In genomic region chr17:68599873-68600122, GRCh38 we compare ENCODE assay signal across 7 cellular contexts. TPM values are rescaled to one million over a fixed set of nuclear protein-coding genes. Genes with fewer than 3 reads are reported as not detected.
DNase-seq lines count a peak whose midpoint lies in the region; ATAC-seq, FAIRE-seq and TF ChIP-seq lines count a peak whose summit lies in the region.

No MANE protein-coding gene starts in this region.

- H3K36me3 Mint-ChIP-seq in dendritic cell treated with granulocyte-macrophage colony-stimulating factor and Interleukin-4, amounts not matched to agents 40 ng/mL and 50 ng/mL, for 4 days (ENCODE audit: low read depth), result peaks cover 6% of the 10 kb centered on the region
- no peaks in the 10 kb centered on the region for H3K36me3 Mint-ChIP-seq in memory B cell

- H3K4me1 Mint-ChIP-seq in dendritic cell treated with granulocyte-macrophage colony-stimulating factor and Interleukin-4, amounts not matched to agents 40 ng/mL and 50 ng/mL, for 4 days (ENCODE audit: low read depth), result peaks cover 72% of the 10 kb centered on the region
- H3K4me1 Mint-ChIP-seq in memory B cell, result peaks cover 4% of the 10 kb centered on the region

- POLR2A ChIA-PET in Panc1 (lab: Charles Lee), result no interaction called here

- H3K27ac ChIP-seq in Panc1 (ENCODE audit: low read length), result no peak overlapping the region
- H3K27ac ChIP-seq in stomach smooth muscle (ENCODE audit: low read length), result no peak overlapping the region

- in situ Hi-C loops in Panc1 (cut with HindIII; ENCODE audit: low pct_unique_long_range_greater_than_20kb, low sequenced_read_pairs), result no loop called here

- H3K9ac ChIP-seq in stomach smooth muscle (ENCODE audit: low read length in 2 of 2), result peak overlapping the region; percentile 9 to 29

- CTCF ChIA-PET in Panc1 (lab: Charles Lee), result no interaction called here

- ATAC-seq in Panc1 (peak; percentile 23; the same call in 1 of the 2 replicates), memory B cell (ENCODE audit: low read depth) (no peak), GM19328 (IDR thresholded peaks at IDR 0.05; ENCODE audit: unreplicated experiment) (no peak)

- H3K9me3 Mint-ChIP-seq in dendritic cell treated with granulocyte-macrophage colony-stimulating factor and Interleukin-4, amounts not matched to agents 40 ng/mL and 50 ng/mL, for 4 days, result no peaks in the 10 kb centered on the region
- no peaks in the 10 kb centered on the region for H3K9me3 Mint-ChIP-seq in memory B cell

- peak overlapping the region; percentile 85 for H3K27ac Mint-ChIP-seq in dendritic cell treated with granulocyte-macrophage colony-stimulating factor and Interleukin-4, amounts not matched to agents 40 ng/mL and 50 ng/mL, for 4 days
- no peak overlapping the region for H3K27ac Mint-ChIP-seq in memory B cell

- no TSS peak for BruUV-seq in Panc1 (replicated peaks; lab: Mats Ljungman, UMichigan)

- H3K27me3 ChIP-seq in Panc1 (ENCODE audit: control insufficient read depth, insufficient read depth, low read length) (peaks cover 16% of the 10 kb centered on the region), stomach smooth muscle (ENCODE audit: control insufficient read depth in 1 of 2, insufficient read depth in 2 of 2, low read length in 2 of 2) (peaks cover 13 to 20% of the 10 kb centered on the region in 2 donors)

- no peaks in the 10 kb centered on the region for H3K4me1 ChIP-seq in Panc1 (ENCODE audit: control insufficient read depth, insufficient read depth, low read length)
- peaks cover 14% of the 10 kb centered on the region for H3K4me1 ChIP-seq in stomach smooth muscle (ENCODE audit: control insufficient read depth, insufficient read depth, low read length)

- H3K27me3 Mint-ChIP-seq in dendritic cell treated with granulocyte-macrophage colony-stimulating factor and Interleukin-4, amounts not matched to agents 40 ng/mL and 50 ng/mL, for 4 days, result peaks cover 47% of the 10 kb centered on the region
- peaks cover 28% of the 10 kb centered on the region for H3K27me3 Mint-ChIP-seq in memory B cell

- intact Hi-C loops in Panc1 (cut with micrococcal nuclease; ENCODE audit: unreplicated experiment), result no loop called here
- intact Hi-C loops in dendritic cell treated with granulocyte-macrophage colony-stimulating factor and Interleukin-4, amounts not matched to agents 40 ng/mL and 50 ng/mL, for 4 days (cut with micrococcal nuclease), result no loop called here

- no peak for TF ChIP-seq POLR2A in H54 (IDR thresholded peaks at IDR 0.05; ENCODE audit: low read depth, low read length)

- H3K36me3 ChIP-seq in Panc1 (ENCODE audit: control insufficient read depth, insufficient read depth, low read length) (no peaks in the 10 kb centered on the region), stomach smooth muscle (ENCODE audit: control insufficient read depth in 2 of 2, insufficient read depth in 2 of 2, low read length in 2 of 2) (no peaks in the 10 kb centered on the region)

- DNase-seq in Panc1 (ENCODE audit: low read depth, low spot score) (no peak), memory B cell (ENCODE audit: low spot score in 2 of 2) (no peak), SKM-1 (lab: John Stamatoyannopoulos, UW; ENCODE audit: unreplicated experiment) (no peak), H54 (ENCODE audit: insufficient read length, low spot score) (no peak)

- peak overlapping the region; percentile 86 for H3K4me3 Mint-ChIP-seq in dendritic cell treated with granulocyte-macrophage colony-stimulating factor and Interleukin-4, amounts not matched to agents 40 ng/mL and 50 ng/mL, for 4 days
- H3K4me3 Mint-ChIP-seq in memory B cell, result peak overlapping the region; percentile 76

- TF ChIP-seq CTCF in Panc1 (IDR thresholded peaks at IDR 0.05), result no peak

- no peak for FAIRE-seq in H54 (lab: Jason Lieb, UNC)

- H3K4me3 ChIP-seq in Panc1 (ENCODE audit: low read depth in 2 of 2, low read length in 2 of 2) (peak overlapping the region in 1 of 2 experiments; percentile 37; a peak in 1 of 4 replicates), stomach smooth muscle (ENCODE audit: low read length in 2 of 2) (peak overlapping the region; percentile 51 to 69)

- H3K9me3 ChIP-seq in Panc1 (ENCODE audit: control insufficient read depth, insufficient read depth, low read depth, low read length), result no peaks in the 10 kb centered on the region
- H3K9me3 ChIP-seq in stomach smooth muscle (ENCODE audit: control insufficient read depth in 2 of 2, low read length in 2 of 2), result no peaks in the 10 kb centered on the region

RNA-seq across cellular contexts. Expression of gene FAM20A, which starts 1.4 kb away (rescaled TPM):
- 0.44 TPM for total RNA-seq in Panc1 (2021; ENCODE audit: unreplicated experiment)
- 0.18 TPM for polyA plus RNA-seq in Panc1 (2012; ENCODE audit: insufficient read length)
